In genomic region chr11:62444271-62444833, GRCh38 we compare ENCODE assay signal across 7 cellular contexts. TPM values are rescaled to one million over a fixed set of nuclear protein-coding genes. Genes with fewer than 3 reads are reported as not detected.
A peak's percentile ranks its signal among the peaks of the same experiment; 100 is the strongest.
DNase-seq lines count a peak whose midpoint lies in the region; ATAC-seq and TF ChIP-seq lines count a peak whose summit lies in the region.

No MANE protein-coding gene starts in this region.

- peaks cover 27% of the 10 kb centered on the region for H3K27me3 Mint-ChIP-seq in activated naive CD8-positive, alpha-beta T cell treated with anti-CD3 and anti-CD28 coated beads for 36 hours
- peaks cover 14% of the 10 kb centered on the region for H3K27me3 Mint-ChIP-seq in progenitor cell of endocrine pancreas

- H3K9me3 Mint-ChIP-seq in activated naive CD8-positive, alpha-beta T cell treated with anti-CD3 and anti-CD28 coated beads for 36 hours = no peaks in the 10 kb centered on the region
- no peaks in the 10 kb centered on the region for H3K9me3 Mint-ChIP-seq in progenitor cell of endocrine pancreas (ENCODE audit: low read depth)

- peak overlapping the region; percentile 70 for H3K4me3 Mint-ChIP-seq in activated naive CD8-positive, alpha-beta T cell treated with anti-CD3 and anti-CD28 coated beads for 36 hours
- H3K4me3 Mint-ChIP-seq in progenitor cell of endocrine pancreas (ENCODE audit: low read depth) = peak overlapping the region; percentile 33

- H3K4me1 ChIP-seq in Panc1 (ENCODE audit: control insufficient read depth, insufficient read depth, low read length) (peaks cover 43% of the 10 kb centered on the region), heart right ventricle (peaks cover 23 to 60% (median 46%) of the 10 kb centered on the region in 9 donors)

- no peaks in the 10 kb centered on the region for H3K9me3 ChIP-seq in Panc1 (ENCODE audit: control insufficient read depth, insufficient read depth, low read depth, low read length)
- no peaks in the 10 kb centered on the region for H3K9me3 ChIP-seq in heart right ventricle

- H3K36me3 Mint-ChIP-seq in activated naive CD8-positive, alpha-beta T cell treated with anti-CD3 and anti-CD28 coated beads for 36 hours = no peaks in the 10 kb centered on the region
- no peaks in the 10 kb centered on the region for H3K36me3 Mint-ChIP-seq in progenitor cell of endocrine pancreas (ENCODE audit: insufficient read depth)

- H3K27ac ChIP-seq in Panc1 (ENCODE audit: low read length) = peak overlapping the region; percentile 88
- H3K27ac ChIP-seq in heart right ventricle = peak overlapping the region; percentile 44 to 91 (median 83)

- in situ Hi-C loops in Panc1 (cut with HindIII; ENCODE audit: low pct_unique_long_range_greater_than_20kb, low sequenced_read_pairs) = no loop called here

- CTCF ChIA-PET in Panc1 (lab: Charles Lee) = no interaction called here

- no TSS peak for BruUV-seq in Panc1 (replicated peaks; lab: Mats Ljungman, UMichigan)

- intact Hi-C loops in Panc1 (cut with micrococcal nuclease; ENCODE audit: unreplicated experiment) (no loop called here), heart right ventricle (cut with DNase I) (loop anchor here in 1 of 10 donors (5.0 kb wide), 1 partner anchor 98 kb away; no protein-coding TSS in a partner anchor)

- TF ChIP-seq CTCF in Panc1 (IDR thresholded peaks at IDR 0.05) (no peak), heart right ventricle (IDR thresholded peaks at IDR 0.05) (no peak), progenitor cell of endocrine pancreas (IDR thresholded peaks at IDR 0.05; ENCODE audit: unreplicated experiment) (no peak)

- H3K27me3 ChIP-seq in H7 (ENCODE audit: control insufficient read depth, insufficient read depth, low read length) = no peaks in the 10 kb centered on the region
- no peaks in the 10 kb centered on the region for H3K27me3 ChIP-seq in Panc1 (ENCODE audit: control insufficient read depth, insufficient read depth, low read length)
- no peaks in the 10 kb centered on the region for H3K27me3 ChIP-seq in heart right ventricle

- no peak for ATAC-seq in Panc1
- ATAC-seq in heart right ventricle = peak; percentile 49 to 74 (median 61)
- no peak for ATAC-seq in GM19351 (IDR thresholded peaks at IDR 0.05; ENCODE audit: unreplicated experiment)
- no peak for ATAC-seq in GM21515 (IDR thresholded peaks at IDR 0.05; ENCODE audit: unreplicated experiment)

- 8 to 45% methylated on average over 23 of the region's 23 CpGs for WGBS in heart right ventricle, 2 donors

- no peak overlapping the region for H3K27ac Mint-ChIP-seq in activated naive CD8-positive, alpha-beta T cell treated with anti-CD3 and anti-CD28 coated beads for 36 hours
- H3K27ac Mint-ChIP-seq in progenitor cell of endocrine pancreas = no peak overlapping the region

- DNase-seq in H7 = peak; percentile 82
- no peak for DNase-seq in Panc1 (ENCODE audit: low read depth, low spot score)
- DNase-seq in activated naive CD8-positive, alpha-beta T cell treated with anti-CD3 and anti-CD28 coated beads for 36 hours = peak; percentile 53
- DNase-seq in heart right ventricle = peak; percentile 61 to 79
- no peak for DNase-seq in progenitor cell of endocrine pancreas (ENCODE audit: low spot score, unreplicated experiment)

- H3K36me3 ChIP-seq in H7 (replicated peaks; ENCODE audit: control insufficient read depth, insufficient read depth, low read length) (no peaks in the 10 kb centered on the region), Panc1 (ENCODE audit: control insufficient read depth, insufficient read depth, low read length) (no peaks in the 10 kb centered on the region), heart right ventricle (no peaks in the 10 kb centered on the region)

- H3K4me1 Mint-ChIP-seq in activated naive CD8-positive, alpha-beta T cell treated with anti-CD3 and anti-CD28 coated beads for 36 hours = peaks cover 9% of the 10 kb centered on the region
- peaks cover 6% of the 10 kb centered on the region for H3K4me1 Mint-ChIP-seq in progenitor cell of endocrine pancreas (ENCODE audit: low read depth)

- POLR2A ChIA-PET in Panc1 (lab: Charles Lee) = no interaction called here

- no peak overlapping the region for H3K4me3 ChIP-seq in H7 (ENCODE audit: insufficient read depth, low read depth, low read length)
- H3K4me3 ChIP-seq in Panc1 (ENCODE audit: low read depth in 2 of 2, low read length in 2 of 2) = peak overlapping the region in 1 of 2 experiments; percentile 10; a peak in 1 of 4 replicates
- peak overlapping the region in 9 of 10 donors; percentile 27 to 56 (median 52) for H3K4me3 ChIP-seq in heart right ventricle

RNA-seq across cellular contexts. Expression of gene SCGB1A1, which starts 25.5 kb away (rescaled TPM):
- not detected in 2 replicates for total RNA-seq in H7 (2014; rRNA removed; shearing (Covaris generic))
- total RNA-seq in Panc1 (2021; ENCODE audit: unreplicated experiment) = 1.1 TPM
- 0.70 TPM for polyA plus RNA-seq in Panc1 (2012; ENCODE audit: insufficient read length)
- total RNA-seq in activated naive CD8-positive, alpha-beta T cell treated with anti-CD3 and anti-CD28 coated beads for 36 hours = not detected
- total RNA-seq in heart right ventricle = not detected
- polyA plus RNA-seq in heart right ventricle = under 1 TPM in 1 of 2 donors, not detected in 1; 0.20 TPM
- total RNA-seq in progenitor cell of endocrine pancreas = 1.9 and 3.1 TPM in 2 replicates

Comparison
In these comparisons a context has a peak if more than half of its experiments do, and no peak if none do; other contexts are left out.
1. DNase-seq: peak in H7 (single experiment), activated naive CD8-positive, alpha-beta T cell treated with anti-CD3 and anti-CD28 coated beads for 36 hours (single experiment) and heart right ventricle (2 of 2); none in Panc1 (single experiment) and progenitor cell of endocrine pancreas (single experiment).
2. ATAC-seq: peak in heart right ventricle (8 of 8); none in Panc1 (single experiment), GM19351 (single experiment) and GM21515 (single experiment).